1 cellular context compared by ENCODE assay signal in the genomic region with DNA sequence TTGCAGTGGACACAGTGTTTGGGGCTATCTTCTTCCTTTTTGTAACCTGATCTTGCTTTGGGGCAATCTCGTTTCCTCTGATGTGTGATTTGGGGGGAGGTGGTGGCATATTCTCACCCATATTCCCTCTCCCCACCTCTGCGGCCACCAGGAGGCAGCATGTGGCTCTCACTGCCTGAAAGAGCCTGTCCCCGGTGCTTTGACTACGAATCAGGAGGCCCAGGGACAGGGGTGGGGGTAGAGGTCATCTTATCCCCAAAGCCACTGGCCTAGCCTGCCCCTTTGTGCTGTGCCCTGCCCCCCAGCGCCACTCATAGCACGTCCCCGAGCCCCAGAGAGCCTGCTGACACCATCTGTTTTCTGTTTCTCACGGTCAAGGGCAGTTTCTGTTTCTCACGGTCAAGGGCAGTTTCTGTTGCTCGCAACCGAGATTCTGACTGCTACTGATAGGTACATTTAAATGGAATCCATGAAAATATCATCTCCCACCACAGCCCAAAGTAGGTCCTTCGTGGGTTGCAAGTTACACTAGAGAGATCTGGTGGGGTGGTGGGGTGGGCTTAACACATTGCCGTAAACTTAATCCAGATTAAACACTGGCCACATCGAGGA.
A peak's percentile ranks its signal among the peaks of the same experiment; 100 is the strongest.
TF ChIP-seq lines count a peak whose summit lies in the region.

No MANE protein-coding gene starts in this region.

TF ChIP-seq in GM23338, 12 proteins besides CTCF, POLR2A, EP300 and RAD21 (continued from another document):
- TF ChIP-seq, protein P1, sequence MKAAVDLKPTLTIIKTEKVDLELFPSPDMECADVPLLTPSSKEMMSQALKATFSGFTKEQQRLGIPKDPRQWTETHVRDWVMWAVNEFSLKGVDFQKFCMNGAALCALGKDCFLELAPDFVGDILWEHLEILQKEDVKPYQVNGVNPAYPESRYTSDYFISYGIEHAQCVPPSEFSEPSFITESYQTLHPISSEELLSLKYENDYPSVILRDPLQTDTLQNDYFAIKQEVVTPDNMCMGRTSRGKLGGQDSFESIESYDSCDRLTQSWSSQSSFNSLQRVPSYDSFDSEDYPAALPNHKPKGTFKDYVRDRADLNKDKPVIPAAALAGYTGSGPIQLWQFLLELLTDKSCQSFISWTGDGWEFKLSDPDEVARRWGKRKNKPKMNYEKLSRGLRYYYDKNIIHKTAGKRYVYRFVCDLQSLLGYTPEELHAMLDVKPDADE (IDR thresholded peaks at IDR 0.05): peak; percentile 60; the same call in 1 of the 2 replicates
- no peak for TF ChIP-seq ZNF114 (CRISPR knock-in tag; IDR thresholded peaks at IDR 0.05)
- no peak for TF ChIP-seq EZH2 (IDR thresholded peaks at IDR 0.05; ENCODE audit: low read depth, unreplicated experiment)
- no peak for TF ChIP-seq NANOG (IDR thresholded peaks at IDR 0.05; ENCODE audit: borderline replicate concordance)
